ENCODE assay signal across 27 cellular contexts in the genomic region with DNA sequence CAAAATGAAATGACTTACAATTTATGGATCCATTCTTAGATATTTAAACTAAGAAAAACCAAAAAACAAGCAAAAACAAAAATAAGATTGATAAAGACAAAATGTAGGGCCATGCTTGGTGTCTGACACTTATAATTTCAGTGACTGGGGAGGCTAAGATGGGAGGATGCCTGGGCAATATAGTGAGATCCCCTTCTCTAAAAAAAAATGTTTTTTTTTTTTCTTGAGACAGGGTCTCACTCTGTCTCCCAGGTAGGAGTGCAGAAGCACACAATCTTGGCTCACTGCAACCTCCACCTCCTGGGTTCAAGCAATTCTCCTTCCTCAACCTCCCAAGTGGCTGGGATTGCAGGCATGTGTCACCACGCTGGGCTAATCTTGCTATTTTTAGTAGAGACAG.
"Had no signal": no experiment of that assay in that cellular context is flagged by ENCODE, and none has a peak within 500 bp of the region (broad histone marks: within the 10 kb centered on the region; RNA-seq: fewer than 3 reads in every experiment).

No MANE protein-coding gene starts in this region.

- H3K27me3 Mint-ChIP-seq: dendritic cell treated with granulocyte-macrophage colony-stimulating factor and Interleukin-4, amounts not matched to agents 40 ng/mL and 50 ng/mL, for 4 days; effector memory CD8-positive, alpha-beta T cell; naive thymus-derived CD4-positive, alpha-beta T cell had no signal

- H3K4me3 ChIP-seq: colonic mucosa, esophagus squamous epithelium, gastrocnemius medialis, heart right ventricle, left lung, lower lobe of right lung had no signal

- H3K27me3 ChIP-seq: colonic mucosa, esophagus squamous epithelium, heart right ventricle had no signal

- DNase-seq: colonic mucosa; cortex of kidney; effector CD8-positive, alpha-beta T cell; effector memory CD8-positive, alpha-beta T cell; erythroblast; esophagus squamous epithelium; foreskin fibroblast; foreskin melanocyte; gastrocnemius medialis; glutamatergic neuron; head of caudate nucleus; heart right ventricle; hippocampal formation; left cardiac atrium; left lung; left ventricle myocardium superior; lower lobe of right lung; mesenchymal stem cell; midbrain; naive thymus-derived CD4-positive, alpha-beta T cell had no signal

- H3K4me3 Mint-ChIP-seq: dendritic cell treated with granulocyte-macrophage colony-stimulating factor and Interleukin-4, amounts not matched to agents 40 ng/mL and 50 ng/mL, for 4 days; effector memory CD8-positive, alpha-beta T cell; endodermal cell had no signal

- H3K9me3 Mint-ChIP-seq: dendritic cell treated with granulocyte-macrophage colony-stimulating factor and Interleukin-4, amounts not matched to agents 40 ng/mL and 50 ng/mL, for 4 days; effector memory CD8-positive, alpha-beta T cell; endodermal cell; naive thymus-derived CD4-positive, alpha-beta T cell had no signal

- H3K36me3 Mint-ChIP-seq: naive thymus-derived CD4-positive, alpha-beta T cell had no signal

- FAIRE-seq: endometrium, islet of Langerhans, keratinocyte had no signal

- ATAC-seq: effector memory CD8-positive, alpha-beta T cell; esophagus mucosa; gastrocnemius medialis; heart right ventricle; left cardiac atrium; left lung; left ventricle myocardium superior; lower lobe of right lung; naive thymus-derived CD4-positive, alpha-beta T cell had no signal

- H3K9me3 ChIP-seq: colonic mucosa, esophagus squamous epithelium, gastrocnemius medialis, heart right ventricle, left lung, lower lobe of right lung had no signal

- H3K27ac Mint-ChIP-seq: dendritic cell treated with granulocyte-macrophage colony-stimulating factor and Interleukin-4, amounts not matched to agents 40 ng/mL and 50 ng/mL, for 4 days; endodermal cell had no signal

- H3K4me1 ChIP-seq: colonic mucosa had no signal

- H3K27ac ChIP-seq: colonic mucosa, epithelial cell of prostate, esophagus squamous epithelium, gastrocnemius medialis, left lung, lower lobe of right lung had no signal

- H3K36me3 ChIP-seq: colonic mucosa, esophagus squamous epithelium, gastrocnemius medialis, heart right ventricle, left lung, lower lobe of right lung had no signal
